Comparison of ENCODE assay signal across 16 cellular contexts in genomic region chr9:122087406-122088200, GRCh38. TPM values are rescaled to one million over a fixed set of nuclear protein-coding genes. Genes with fewer than 3 reads are reported as not detected.
A peak's percentile ranks its signal among the peaks of the same experiment; 100 is the strongest.
DNase-seq lines count a peak whose midpoint lies in the region; ATAC-seq and TF ChIP-seq lines count a peak whose summit lies in the region.
"Had no signal": no experiment of that assay in that cellular context is flagged by ENCODE, and none has a peak within 500 bp of the region (broad histone marks: within the 10 kb centered on the region; RNA-seq: fewer than 3 reads in every experiment).

No MANE protein-coding gene starts in this region.

- H3K9me3 ChIP-seq in adrenal gland (replicated peaks in 1 of 3), result no peaks in the 10 kb centered on the region
- H3K9me3 ChIP-seq: BE2C had no signal

- ATAC-seq in HG03095 (IDR thresholded peaks at IDR 0.05; ENCODE audit: unreplicated experiment) (no peak), HG03520 (IDR thresholded peaks at IDR 0.05; ENCODE audit: unreplicated experiment) (no peak)
- ATAC-seq: activated CD8-positive, alpha-beta T cell treated with anti-CD3 and anti-CD28 coated beads, Interleukin-2, amount 10 ng/mL, durations not matched to agents 7 days and 5 days; T-helper 17 cell had no signal

- peak overlapping the region in 3 of 5 donors; percentile 4 to 40 (median 24) for H3K27ac ChIP-seq in adrenal gland
- H3K27ac ChIP-seq: KMS-11, skin epidermis had no signal

- H3K4me1 ChIP-seq in adrenal gland (replicated peaks in 1 of 2), result peaks cover 31 to 51% of the 10 kb centered on the region in 2 donors

- TF ChIP-seq POLR2A in adrenal gland (IDR thresholded peaks at IDR 0.05), result peak in 1 of 2 donors; percentile 13

- H3K4me3 ChIP-seq in adrenal gland (no peak overlapping the region), foreskin fibroblast (ENCODE audit: low read depth in 1 of 2, low read length in 2 of 2) (no peak overlapping the region)
- H3K4me3 ChIP-seq: skin epidermis had no signal

- no peaks in the 10 kb centered on the region for H3K36me3 ChIP-seq in adrenal gland (replicated peaks in 1 of 2)
- H3K36me3 ChIP-seq: BE2C had no signal

- DNase-seq in DMS 273 (lab: John Stamatoyannopoulos, UW; ENCODE audit: unreplicated experiment), result peak; percentile 76
- DNase-seq in adrenal gland, result peak in 4 of 7 donors; percentile 40 to 67 (median 46)
- peak; percentile 86 to 89 for DNase-seq in foreskin fibroblast
- peak; percentile 96 for DNase-seq in pons (ENCODE audit: low spot score)
- no peak for DNase-seq in HuH-7.5 (ENCODE audit: low spot score)
- no peak for DNase-seq in activated gamma-delta T cell (lab: John Stamatoyannopoulos, UW)
- DNase-seq: activated CD8-positive, alpha-beta T cell treated with anti-CD3 and anti-CD28 coated beads, Interleukin-2, amount 10 ng/mL, durations not matched to agents 7 days and 5 days; activated naive CD8-positive, alpha-beta T cell treated with anti-CD3 and anti-CD28 coated beads, Interleukin-2, amount 10 ng/mL, durations not matched to agents 7 days and 5 days; BE2C; effector memory CD4-positive, alpha-beta T cell; OCI-M1; T-helper 17 cell had no signal

- WGBS in adrenal gland, 4 donors, result 63 to 80% (median 65%) methylated on average over 8 of the region's 8 CpGs

- intact Hi-C loops in adrenal gland (cut with DNase I), result no loop called here

- H3K27me3 ChIP-seq in adrenal gland, result no peaks in the 10 kb centered on the region
- H3K27me3 ChIP-seq: BE2C had no signal

- no peak for TF ChIP-seq CTCF in adrenal gland (IDR thresholded peaks at IDR 0.05)
- no peak for TF ChIP-seq CTCF in foreskin fibroblast (IDR thresholded peaks at IDR 0.05; ENCODE audit: low read depth, low read length)

RNA-seq across cellular contexts. Expression of gene TTLL11, which starts 5.5 kb away (rescaled TPM):
- total RNA-seq in adrenal gland, result 10 to 100 TPM; 11.0 to 30.9 (median 17.8) TPM
- polyA plus RNA-seq in adrenal gland, result 1 to 10 TPM; 4.8 to 9.3 (median 5.9) TPM

Comparison
In these comparisons a context has a peak if more than half of its experiments do, and no peak if none do; other contexts are left out.
1. DNase-seq: peak in DMS 273 (single experiment), adrenal gland (4 of 7), foreskin fibroblast (2 of 2) and pons (single experiment); none in HuH-7.5 (single experiment) and activated gamma-delta T cell (single experiment).